Comparison of ENCODE assay signal across 1 cellular context in genomic region chr3:27729748-27730611, GRCh38.
TF ChIP-seq lines count a peak whose summit lies in the region.

No MANE protein-coding gene starts in this region.

TF ChIP-seq in HepG2, 621 proteins besides CTCF, POLR2A, EP300 and RAD21:
- TF ChIP-seq ZNF44 (CRISPR knock-in tag; IDR thresholded peaks at IDR 0.05) = no peak
- TF ChIP-seq CEBPB (IDR thresholded peaks at IDR 0.05; ENCODE audit: borderline replicate concordance, low read depth, low read length) = peak; percentile 46; the same call in 1 of the 2 replicates
- 0 out of 2 replicates have a peak, but pooled peaks have one; percentile 5 for TF ChIP-seq CEBPG (CRISPR knock-in tag; IDR thresholded peaks at IDR 0.05)
- no peak for TF ChIP-seq ZSCAN31 (CRISPR knock-in tag; IDR thresholded peaks at IDR 0.05; ENCODE audit: low read depth)
- no peak for TF ChIP-seq CREB3 (CRISPR knock-in tag; IDR thresholded peaks at IDR 0.05)
- no peak for TF ChIP-seq RNF219 (CRISPR knock-in tag; IDR thresholded peaks at IDR 0.05)
- no peak for TF ChIP-seq RORA (CRISPR knock-in tag; IDR thresholded peaks at IDR 0.05)
- TF ChIP-seq BATF2 (CRISPR knock-in tag; IDR thresholded peaks at IDR 0.05) = no peak
- no peak for TF ChIP-seq PLRG1 (conservative IDR thresholded peaks at IDR 0.05)
- no peak for TF ChIP-seq ATF1 (CRISPR knock-in tag; IDR thresholded peaks at IDR 0.05)
TF ChIP-seq in HepG2: peak in this region for 2.
